ENCODE assay signal across 8 cellular contexts in genomic region chr5:131796793-131797693, GRCh38. TPM values are rescaled to one million over a fixed set of nuclear protein-coding genes. Genes with fewer than 3 reads are reported as not detected.
A peak's percentile ranks its signal among the peaks of the same experiment; 100 is the strongest.
DNase-seq lines count a peak whose midpoint lies in the region; ATAC-seq and TF ChIP-seq lines count a peak whose summit lies in the region.

TSS of gene FNIP1 (minus strand) at chr5:131797017. CDS start at chr5:131796921, 96 bp downstream.

- peak within 1 kb of the TSS; percentile 93 for H2AFZ ChIP-seq in KMS-11 (ENCODE audit: low read depth)

- TF ChIP-seq POLR2A in Peyer's patch (IDR thresholded peaks at IDR 0.05): peak; percentile 76 to 93
- peak; percentile 94 for TF ChIP-seq POLR2A in esophagus muscularis mucosa (IDR thresholded peaks at IDR 0.05; ENCODE audit: low read depth)

- no peaks in the 10 kb centered on the region for H3K27me3 ChIP-seq in KMS-11 (ENCODE audit: insufficient read depth, low read depth)
- H3K27me3 ChIP-seq in Peyer's patch: no peaks in the 10 kb centered on the region
- H3K27me3 ChIP-seq in esophagus muscularis mucosa: no peaks in the 10 kb centered on the region

- ATAC-seq in GM21737 (IDR thresholded peaks at IDR 0.05; ENCODE audit: unreplicated experiment): peak; percentile 94

- no peak for TF ChIP-seq CTCF in KMS-11 (conservative IDR thresholded peaks at IDR 0.05; ENCODE audit: low read depth, low read length)
- TF ChIP-seq CTCF in Peyer's patch (IDR thresholded peaks at IDR 0.05): no peak
- TF ChIP-seq CTCF in esophagus muscularis mucosa (IDR thresholded peaks at IDR 0.05): no peak

- H3K4me1 ChIP-seq in KMS-11 (ENCODE audit: low read depth, poor library complexity, severe bottlenecking): peaks cover 21% of the 10 kb centered on the region
- H3K4me1 ChIP-seq in Peyer's patch: peaks cover 0 to 14% (median 3%) of the 10 kb centered on the region in 4 donors
- H3K4me1 ChIP-seq in esophagus muscularis mucosa: peaks cover 5 to 46% (median 40%) of the 10 kb centered on the region in 4 donors

- WGBS in esophagus muscularis mucosa: under 1% methylated on average over 30 of the region's 79 CpGs

- no peaks in the 10 kb centered on the region for H3K36me3 ChIP-seq in KMS-11 (ENCODE audit: insufficient read depth)
- H3K36me3 ChIP-seq in Peyer's patch: no peaks in the 10 kb centered on the region
- no peaks in the 10 kb centered on the region for H3K36me3 ChIP-seq in esophagus muscularis mucosa

- H3K27ac ChIP-seq in KMS-11 (peak within 1 kb of the TSS; percentile 78), Peyer's patch (peak within 1 kb of the TSS; percentile 98 to 99 (median 98)), esophagus muscularis mucosa (replicated peaks in 1 of 4) (peak within 1 kb of the TSS; percentile 99 to 100 (median 99))

- H3K4me2 ChIP-seq in KMS-11: peak within 1 kb of the TSS; percentile 100

- no peak within 1 kb of the TSS for H3K4me3 ChIP-seq in KMS-11 (IDR thresholded peaks at IDR 0.05; ENCODE audit: insufficient read depth, low read depth, low read length)
- H3K4me3 ChIP-seq in Peyer's patch: peak within 1 kb of the TSS; percentile 92 to 100 (median 95)
- peak within 1 kb of the TSS; percentile 80 to 99 (median 90) for H3K4me3 ChIP-seq in esophagus muscularis mucosa

- H3K9me3 ChIP-seq in Peyer's patch (no peaks in the 10 kb centered on the region), esophagus muscularis mucosa (no peaks in the 10 kb centered on the region)

- TF ChIP-seq EP300 in esophagus muscularis mucosa (IDR thresholded peaks at IDR 0.05): no peak

- peaks cover 4% of the 10 kb centered on the region; the same call in 1 of the 2 replicates for H4K20me1 ChIP-seq in KMS-11 (ENCODE audit: insufficient read depth)

- intact Hi-C loops in esophagus muscularis mucosa (cut with DNase I): loop anchor here (5.0 to 10.0 kb wide), 4 partner anchors 112 to 632 kb away; partner anchors contain the start of gene HINT1

- H3K9ac ChIP-seq in KMS-11: peak within 1 kb of the TSS; percentile 92

- peaks cover 41% of the 10 kb centered on the region for H3K79me2 ChIP-seq in KMS-11 (ENCODE audit: insufficient read depth, low read depth)

- peak; percentile 92 for DNase-seq in DMS53 treated with DMSO at 0.1 percent for 48 hours (lab: John Stamatoyannopoulos, UW; ENCODE audit: unreplicated experiment)
- peak; percentile 100 for DNase-seq in Peyer's patch
- DNase-seq in activated T-cell treated with anti-CD3 and anti-CD28 coated beads, Interleukin-2, amount 50 U/mL, for 48 hours: peak; percentile 98 to 99
- DNase-seq in esophagus muscularis mucosa (ENCODE audit: extremely low spot score): peak; percentile 100
- DNase-seq in myocyte (ENCODE audit: low read depth): peak; percentile 98
- DNase-seq in stimulated activated CD8-positive, alpha-beta memory T cell treated with anti-CD3 and anti-CD28 coated beads, Interleukin-7, amount 100 ng/mL, for 48 hours (ENCODE audit: extremely low read depth in 1 of 2, low read depth in 1 of 2): peak; percentile 98

RNA-seq across cellular contexts. Expression of gene FNIP1, which starts in this region (rescaled TPM):
- total RNA-seq in Peyer's patch (10 to 100 TPM; 36.9 to 49.5 (median 46.1) TPM), esophagus muscularis mucosa (10 to 100 TPM; 36.6 to 52.7 (median 50.1) TPM), myocyte (53.9 and 77.2 TPM in 2 replicates)
- 10.4 TPM for polyA plus RNA-seq in myocyte (2012)
